ENCODE assay signal across 13 cellular contexts in the genomic region with DNA sequence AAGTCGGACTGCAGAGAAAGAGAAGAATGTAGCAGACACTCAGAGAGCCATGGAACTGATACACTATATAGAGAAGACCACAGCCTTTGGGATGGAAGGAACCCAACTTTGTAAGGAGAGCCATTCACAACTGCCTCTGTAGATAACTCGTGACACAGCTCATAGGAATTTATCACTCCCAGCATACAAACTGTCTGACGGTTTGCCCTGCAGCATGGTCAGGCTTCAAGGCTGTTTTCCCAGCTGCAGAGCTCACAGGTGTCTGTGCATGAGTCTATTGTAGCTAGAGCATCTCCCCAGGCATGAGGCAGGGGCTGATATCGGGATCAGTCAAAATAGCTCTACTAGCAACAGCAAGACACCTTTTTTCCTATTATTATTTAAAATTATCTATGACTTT.
DNase-seq lines count a peak whose midpoint lies in the region; ATAC-seq, FAIRE-seq and TF ChIP-seq lines count a peak whose summit lies in the region.
"Had no signal": no experiment of that assay in that cellular context is flagged by ENCODE, and none has a peak within 500 bp of the region (broad histone marks: within the 10 kb centered on the region; RNA-seq: fewer than 3 reads in every experiment).

No MANE protein-coding gene starts in this region.

- H3K4me3 Mint-ChIP-seq in HFFc6: no peak overlapping the region
- H3K4me3 Mint-ChIP-seq: activated naive CD8-positive, alpha-beta T cell treated with anti-CD3 and anti-CD28 coated beads, Interleukin-2, amount 50 U/mL, for 24 hours had no signal

- no peak for TF ChIP-seq CTCF in HFFc6 (IDR thresholded peaks at IDR 0.05)
- TF ChIP-seq CTCF in D721Med (IDR thresholded peaks at IDR 0.05; ENCODE audit: insufficient read depth, missing control alignments): no peak

- ATAC-seq in HG02870 (IDR thresholded peaks at IDR 0.05; ENCODE audit: unreplicated experiment): no peak
- ATAC-seq: activated naive CD8-positive, alpha-beta T cell treated with anti-CD3 and anti-CD28 coated beads, Interleukin-2, amount 50 U/mL, for 24 hours had no signal

- no peak for FAIRE-seq in D721Med (lab: Jason Lieb, UNC)
- FAIRE-seq in frontal cortex (lab: Jason Lieb, UNC): no peak
- FAIRE-seq: endometrium, kidney had no signal

- no peak overlapping the region for H3K4me3 ChIP-seq in skeletal muscle cell (ENCODE audit: low read depth, low read length)

- H3K4me1 Mint-ChIP-seq in HFFc6 (ENCODE audit: low read depth): no peaks in the 10 kb centered on the region
- H3K4me1 Mint-ChIP-seq: activated naive CD8-positive, alpha-beta T cell treated with anti-CD3 and anti-CD28 coated beads, Interleukin-2, amount 50 U/mL, for 24 hours had no signal

- peaks cover 5% of the 10 kb centered on the region for H3K27me3 Mint-ChIP-seq in HFFc6 (ENCODE audit: insufficient read depth)

- H3K36me3 Mint-ChIP-seq in HFFc6 (ENCODE audit: low read depth): no peaks in the 10 kb centered on the region

- peaks cover 33% of the 10 kb centered on the region for H3K9me3 Mint-ChIP-seq in HFFc6

- no peak overlapping the region for H3K27ac Mint-ChIP-seq in HFFc6
- H3K27ac Mint-ChIP-seq: activated naive CD8-positive, alpha-beta T cell treated with anti-CD3 and anti-CD28 coated beads, Interleukin-2, amount 50 U/mL, for 24 hours had no signal

- DNase-seq in HFFc6: peak; percentile 20
- DNase-seq in SW480 (ENCODE audit: low spot score): peak; percentile 47
- peak; percentile 74 for DNase-seq in glomerular visceral epithelial cell (ENCODE audit: extremely low spot score)
- peak; percentile 4 for DNase-seq in skeletal muscle cell (ENCODE audit: low read depth)
- DNase-seq in cerebellum (ENCODE audit: low spot score): no peak
- no peak for DNase-seq in D721Med (ENCODE audit: insufficient read length, low spot score)
- DNase-seq in frontal cortex (ENCODE audit: low spot score in 2 of 2): no peak
- DNase-seq: activated CD8-positive, alpha-beta memory T cell treated with anti-CD3 and anti-CD28 coated beads for 24 hours; activated naive CD8-positive, alpha-beta T cell treated with anti-CD3 and anti-CD28 coated beads, Interleukin-2, amount 50 U/mL, for 24 hours; kidney; NCI-H526 treated with DMSO at 0.1 percent for 48 hours had no signal

Comparison
In these comparisons a context has a peak if more than half of its experiments do, and no peak if none do; other contexts are left out.
1. DNase-seq: peak in HFFc6 (single experiment), SW480 (single experiment), glomerular visceral epithelial cell (single experiment) and skeletal muscle cell (single experiment); none in cerebellum (single experiment), D721Med (single experiment) and frontal cortex (0 of 2).